Comparison of ENCODE assay signal across 16 cellular contexts in the genomic region with DNA sequence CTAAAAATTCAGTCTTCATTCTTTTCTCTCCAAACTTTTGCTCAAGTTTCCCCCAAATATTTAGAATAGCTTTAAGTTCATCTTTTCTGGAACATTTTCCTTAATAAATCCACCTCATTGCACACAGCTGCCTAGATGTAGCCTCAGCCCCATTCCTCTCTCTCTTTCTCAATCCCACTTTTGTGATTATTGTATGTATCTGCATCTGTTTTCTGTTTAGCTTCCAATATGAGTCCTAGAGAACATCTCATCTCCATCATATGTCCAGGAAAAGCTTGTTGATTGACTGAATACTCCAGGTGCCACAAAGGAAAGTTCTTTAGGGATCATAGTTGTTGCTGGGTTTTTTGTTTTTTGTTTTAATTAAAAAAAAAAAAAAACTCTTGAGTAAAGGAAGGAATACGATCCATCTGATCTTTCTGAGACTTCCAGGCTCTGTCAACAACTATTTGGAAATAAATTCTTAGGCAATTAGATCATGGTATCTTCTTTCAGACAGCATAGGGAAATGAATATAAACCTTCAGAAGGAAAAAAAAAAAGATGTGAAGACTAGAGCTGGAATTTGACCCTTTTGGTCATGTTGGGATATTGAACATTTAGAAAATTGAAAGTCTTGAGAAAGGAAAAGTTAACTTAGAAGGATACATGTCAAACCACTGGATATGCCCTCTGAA. TPM values are rescaled to one million over a fixed set of nuclear protein-coding genes. Genes with fewer than 3 reads are reported as not detected.
A peak's percentile ranks its signal among the peaks of the same experiment; 100 is the strongest.
DNase-seq lines count a peak whose midpoint lies in the region; ATAC-seq and TF ChIP-seq lines count a peak whose summit lies in the region.
"Had no signal": no experiment of that assay in that cellular context is flagged by ENCODE, and none has a peak within 500 bp of the region (broad histone marks: within the 10 kb centered on the region; RNA-seq: fewer than 3 reads in every experiment).

No MANE protein-coding gene starts in this region.

- no peak overlapping the region for H3K4me3 ChIP-seq in SJSA1
- H3K4me3 ChIP-seq in fibroblast of the aortic adventitia (ENCODE audit: low read depth, low read length): no peak overlapping the region
- no peak overlapping the region for H3K4me3 ChIP-seq in skeletal muscle cell (ENCODE audit: low read depth, low read length)
- H3K4me3 ChIP-seq in thyroid gland (replicated peaks in 1 of 3): no peak overlapping the region
- no peak overlapping the region for H3K4me3 ChIP-seq in H7 (ENCODE audit: insufficient read depth, low read depth, low read length)
- H3K4me3 ChIP-seq: ovary had no signal

- 54 to 70% methylated on average over 1 of the region's 1 CpG for WGBS in thyroid gland, 2 donors

- no peak for TF ChIP-seq CTCF in fibroblast of the aortic adventitia (IDR thresholded peaks at IDR 0.05; ENCODE audit: insufficient read depth, low read length)
- TF ChIP-seq CTCF in thyroid gland (IDR thresholded peaks at IDR 0.05): no peak

- H3K27me3 ChIP-seq in SJSA1 (replicated peaks) (no peaks in the 10 kb centered on the region), thyroid gland (no peaks in the 10 kb centered on the region), H7 (ENCODE audit: control insufficient read depth, insufficient read depth, low read length) (no peaks in the 10 kb centered on the region)
- H3K27me3 ChIP-seq: ovary had no signal

- H3K4me1 ChIP-seq in SJSA1 (replicated peaks) (peaks cover 19% of the 10 kb centered on the region), thyroid gland (peaks cover 5 to 7% of the 10 kb centered on the region in 2 donors)

- DNase-seq in GM03348 (ENCODE audit: low spot score): peak; percentile 71
- peak in 1 of 2 experiments; percentile 49 for DNase-seq in SJSA1 (ENCODE audit: low read depth in 1 of 2, low spot score in 2 of 2)
- peak; percentile 55 for DNase-seq in fibroblast of the aortic adventitia (ENCODE audit: low read depth)
- peak; percentile 52 for DNase-seq in skeletal muscle cell (ENCODE audit: low read depth)
- no peak for DNase-seq in thyroid gland
- DNase-seq in stimulated activated naive CD4-positive, alpha-beta T cell (lab: John Stamatoyannopoulos, UW): no peak
- DNase-seq in H7: no peak
- DNase-seq: activated CD4-positive, alpha-beta T cell treated with anti-CD3 and anti-CD28 coated beads, Interleukin-2, amount 10 ng/mL, durations not matched to agents 7 days and 5 days; left colon; NCI-H2029 treated with DMSO at 0.1 percent for 48 hours; ovary; stimulated activated CD4-positive, alpha-beta T cell treated with anti-CD3 and anti-CD28 coated beads, Interleukin-1b, Interleukin-23, amount 100 ng/mL, for 48 hours; stimulated activated naive B cell treated with anti-CD40 and anti-IgM and Interleukin-4, amounts not matched to agents 10 μg/mL and 1 μg/mL and 100 μg/mL, for 72 hours had no signal

- no peak for ATAC-seq in HG03025 (IDR thresholded peaks at IDR 0.05; ENCODE audit: low FRiP score, unreplicated experiment)
- ATAC-seq: left colon; stimulated activated naive B cell treated with anti-CD40 and anti-IgM and Interleukin-4, amounts not matched to agents 10 μg/mL and 1 μg/mL and 100 μg/mL, for 72 hours had no signal

- no peak for TF ChIP-seq POLR2A in thyroid gland (IDR thresholded peaks at IDR 0.05)

- intact Hi-C loops in thyroid gland (cut with DNase I): no loop called here

- 0 out of 2 replicates have a peak overlapping the region, but pooled peaks have one; percentile 34 for H3K27ac ChIP-seq in SJSA1
- H3K27ac ChIP-seq in thyroid gland: no peak overlapping the region
- H3K27ac ChIP-seq: KMS-11, ovary had no signal

- H3K9me3 ChIP-seq in SJSA1 (replicated peaks) (no peaks in the 10 kb centered on the region; the same call in 1 of the 2 replicates), thyroid gland (no peaks in the 10 kb centered on the region)
- H3K9me3 ChIP-seq: ovary had no signal

- H3K36me3 ChIP-seq in SJSA1 (no peaks in the 10 kb centered on the region), thyroid gland (no peaks in the 10 kb centered on the region), H7 (replicated peaks; ENCODE audit: control insufficient read depth, insufficient read depth, low read length) (no peaks in the 10 kb centered on the region)
- H3K36me3 ChIP-seq: ovary had no signal

RNA-seq across cellular contexts. Expression of a gene that starts 42.5 kb away (rescaled TPM):
- 0.03 TPM in 1 of 2 replicates, not detected in the other for total RNA-seq in SJSA1 (2014; rRNA removed; shearing (Covaris generic))
- total RNA-seq in fibroblast of the aortic adventitia (ENCODE audit: low replicate concordance) (not detected in 2 replicates), thyroid gland (not detected)
- not detected in 2 replicates for total RNA-seq in H7 (2014; rRNA removed; shearing (Covaris generic))
- total RNA-seq: activated CD4-positive, alpha-beta T cell treated with anti-CD3 and anti-CD28 coated beads, Interleukin-2, amount 10 ng/mL, durations not matched to agents 7 days and 5 days; glomerular endothelial cell had no signal

Comparison
In these comparisons a context has a peak if more than half of its experiments do, and no peak if none do; other contexts are left out.
1. DNase-seq: peak in GM03348 (single experiment), fibroblast of the aortic adventitia (single experiment) and skeletal muscle cell (single experiment); none in thyroid gland (0 of 2), stimulated activated naive CD4-positive, alpha-beta T cell (0 of 6) and H7 (single experiment).